In the genomic region with DNA sequence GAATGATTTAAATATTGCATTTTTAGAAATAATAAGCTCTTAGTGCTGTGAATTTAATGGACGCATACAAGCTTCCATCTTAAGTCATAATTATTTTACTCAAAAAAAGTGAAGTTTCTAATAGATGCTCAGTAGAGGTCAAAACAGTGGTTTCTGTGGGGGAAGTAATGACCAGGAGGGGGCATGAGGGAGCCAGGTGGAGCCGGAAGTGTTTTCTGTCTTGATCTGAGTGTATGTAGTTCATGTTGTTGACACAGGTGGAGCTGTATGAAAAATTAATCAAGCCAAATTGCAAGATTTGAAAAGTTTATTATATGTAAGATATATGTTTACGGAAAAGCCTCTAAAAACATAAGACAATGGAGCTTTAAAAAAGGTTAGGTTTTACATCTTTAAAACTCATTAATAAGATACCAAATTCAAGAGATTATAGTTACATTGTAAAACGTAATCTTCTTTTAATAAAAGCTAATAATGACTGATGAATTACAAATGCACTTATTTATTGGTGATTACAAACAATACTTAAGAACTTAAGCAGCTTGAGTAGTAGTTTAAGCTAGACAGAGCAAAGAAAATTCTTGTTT, we compare ENCODE assay signal across 8 cellular contexts.
DNase-seq lines count a peak whose midpoint lies in the region; ATAC-seq, FAIRE-seq and TF ChIP-seq lines count a peak whose summit lies in the region.

No MANE protein-coding gene starts in this region.

- no peak overlapping the region for H3K4me2 ChIP-seq in keratinocyte (ENCODE audit: control insufficient read depth, extremely low read depth, insufficient read depth, low read depth, low read length)

- no peak overlapping the region for H3K9ac ChIP-seq in keratinocyte (ENCODE audit: control insufficient read depth, extremely low read depth, insufficient read depth, low read length)

- no peaks in the 10 kb centered on the region for H3K9me3 Mint-ChIP-seq in activated naive CD4-positive, alpha-beta T cell treated with anti-CD3 and anti-CD28 coated beads, Interleukin-2, amount 10 ng/mL, durations not matched to agents 7 days and 5 days

- H3K79me2 ChIP-seq in keratinocyte (ENCODE audit: control insufficient read depth, insufficient read depth, low read length) = no peaks in the 10 kb centered on the region

- H3K4me1 Mint-ChIP-seq in activated naive CD4-positive, alpha-beta T cell treated with anti-CD3 and anti-CD28 coated beads, Interleukin-2, amount 10 ng/mL, durations not matched to agents 7 days and 5 days = peaks cover 3% of the 10 kb centered on the region

- no peaks in the 10 kb centered on the region for H3K27me3 ChIP-seq in keratinocyte (ENCODE audit: control insufficient read depth, extremely low read depth, insufficient read depth, low read length)

- no peaks in the 10 kb centered on the region for H3K4me1 ChIP-seq in keratinocyte (ENCODE audit: control insufficient read depth, extremely low read depth, insufficient read depth, low read length)

- no peak overlapping the region for H3K27ac Mint-ChIP-seq in activated naive CD4-positive, alpha-beta T cell treated with anti-CD3 and anti-CD28 coated beads, Interleukin-2, amount 10 ng/mL, durations not matched to agents 7 days and 5 days

- CTCF ChIA-PET in activated naive CD4-positive, alpha-beta T cell treated with anti-CD3 and anti-CD28 coated beads, Interleukin-2, amount 10 ng/mL, durations not matched to agents 7 days and 5 days (lab: Charles Lee) = interaction anchor here (0.6 to 4.5 kb wide), 47 partner anchors 8 to 541 kb away, joined by 3 to 51 read pairs (median 4); a partner anchor contains a TSS

- no peaks in the 10 kb centered on the region for H3K36me3 Mint-ChIP-seq in activated naive CD4-positive, alpha-beta T cell treated with anti-CD3 and anti-CD28 coated beads, Interleukin-2, amount 10 ng/mL, durations not matched to agents 7 days and 5 days

- peak; percentile 98 for ATAC-seq in GM21423 (IDR thresholded peaks at IDR 0.05; ENCODE audit: unreplicated experiment)

- H3K27me3 Mint-ChIP-seq in activated naive CD4-positive, alpha-beta T cell treated with anti-CD3 and anti-CD28 coated beads, Interleukin-2, amount 10 ng/mL, durations not matched to agents 7 days and 5 days = peaks cover 4% of the 10 kb centered on the region

- no peak overlapping the region for H3K4me3 ChIP-seq in keratinocyte (ENCODE audit: control insufficient read depth in 2 of 3, extremely low read depth in 1 of 3, insufficient read depth in 2 of 3, low read depth in 1 of 3, low read length in 3 of 3)

- peak; percentile 78 to 86 (median 80) for TF ChIP-seq CTCF in keratinocyte (optimal IDR thresholded peaks at IDR 0.05 in 1 of 3, IDR thresholded peaks at IDR 0.05 in 1 of 3, conservative IDR thresholded peaks at IDR 0.05 in 1 of 3; ENCODE audit: extremely low read depth in 1 of 3, insufficient read depth in 2 of 3, low read length in 3 of 3)

- no peaks in the 10 kb centered on the region for H4K20me1 ChIP-seq in keratinocyte (ENCODE audit: control insufficient read depth, extremely low read depth, insufficient read depth, low read length)

- H3K36me3 ChIP-seq in keratinocyte (ENCODE audit: control insufficient read depth in 2 of 2, extremely low read depth in 1 of 2, insufficient read depth in 2 of 2, low read length in 2 of 2) = no peaks in the 10 kb centered on the region

- H3K9me3 ChIP-seq in keratinocyte (ENCODE audit: control insufficient read depth, low read depth, low read length) = no peaks in the 10 kb centered on the region

- no peak overlapping the region for H3K27ac ChIP-seq in keratinocyte (ENCODE audit: control insufficient read depth, insufficient read depth, low read length)

- dilution Hi-C loops in keratinocyte (cut with MboI; ENCODE audit: extremely low pct_ligation_motif_present, low sequenced_read_pairs) = no loop called here

- no peaks in the 10 kb centered on the region for H3K9me1 ChIP-seq in keratinocyte (ENCODE audit: control insufficient read depth, extremely low read depth, insufficient read depth, low read length)

- H3K4me3 Mint-ChIP-seq in activated naive CD4-positive, alpha-beta T cell treated with anti-CD3 and anti-CD28 coated beads, Interleukin-2, amount 10 ng/mL, durations not matched to agents 7 days and 5 days = no peak overlapping the region

- DNase-seq in GM03348 (ENCODE audit: low spot score) (peak; percentile 59), HK-2 (ENCODE audit: unreplicated experiment) (peak; percentile 35), RKO (ENCODE audit: low spot score) (peak; percentile 78), keratinocyte (ENCODE audit: low read depth, low spot score) (no peak), ureter (ENCODE audit: low spot score) (no peak)
- peak; percentile 71 for DNase-seq in activated naive CD4-positive, alpha-beta T cell treated with anti-CD3 and anti-CD28 coated beads, Interleukin-2, amount 10 ng/mL, durations not matched to agents 7 days and 5 days
- DNase-seq in stimulated activated CD8-positive, alpha-beta memory T cell treated with anti-CD3 and anti-CD28 coated beads, Interleukin-2, amount 100 ng/mL, for 1 hour (ENCODE audit: low read depth in 2 of 2) = peak; percentile 14 to 21

- peak; percentile 29 for FAIRE-seq in keratinocyte (lab: Jason Lieb, UNC)

- no peak overlapping the region for H2AFZ ChIP-seq in keratinocyte (ENCODE audit: control insufficient read depth, low read length)

Comparison
In these comparisons a context has a peak if more than half of its experiments do, and no peak if none do; other contexts are left out.
1. DNase-seq: peak in GM03348 (single experiment), HK-2 (single experiment), RKO (single experiment), activated naive CD4-positive, alpha-beta T cell treated with anti-CD3 and anti-CD28 coated beads, Interleukin-2, amount 10 ng/mL, durations not matched to agents 7 days and 5 days (single experiment) and stimulated activated CD8-positive, alpha-beta memory T cell treated with anti-CD3 and anti-CD28 coated beads, Interleukin-2, amount 100 ng/mL, for 1 hour (2 of 2); none in keratinocyte (single experiment) and ureter (single experiment).